ENCODE assay signal across 10 cellular contexts in the genomic region with DNA sequence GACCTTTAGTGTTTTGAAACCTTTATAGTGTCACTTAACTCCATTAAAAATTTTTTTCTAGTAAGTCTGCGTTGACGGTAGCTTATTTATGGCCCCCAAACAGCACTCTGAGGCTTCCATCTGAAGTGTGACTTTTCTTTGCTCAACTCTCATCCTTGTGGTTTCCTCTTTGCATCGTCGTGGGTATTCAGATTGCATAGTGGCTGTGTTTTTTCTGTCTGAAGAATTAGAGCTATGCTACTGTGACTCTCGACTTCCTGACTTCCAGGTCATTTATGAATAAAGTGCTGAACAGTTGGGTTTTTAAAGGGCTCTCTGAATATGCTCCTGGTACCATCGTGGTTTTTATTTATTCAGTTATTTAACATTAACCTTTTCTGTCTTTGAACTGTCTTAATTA. TPM values are rescaled to one million over a fixed set of nuclear protein-coding genes. Genes with fewer than 3 reads are reported as not detected.
DNase-seq lines count a peak whose midpoint lies in the region; ATAC-seq and TF ChIP-seq lines count a peak whose summit lies in the region.
"Had no signal": no experiment of that assay in that cellular context is flagged by ENCODE, and none has a peak within 500 bp of the region (broad histone marks: within the 10 kb centered on the region; RNA-seq: fewer than 3 reads in every experiment).

No MANE protein-coding gene starts in this region.

- H3K9me3 ChIP-seq in CD8-positive, alpha-beta memory T cell (ENCODE audit: low read length), result no peaks in the 10 kb centered on the region
- H3K9me3 ChIP-seq in endodermal cell (ENCODE audit: control insufficient read depth, low read length) (no peaks in the 10 kb centered on the region), A673 (ENCODE audit: low read depth, low read length, poor library complexity, severe bottlenecking) (no peaks in the 10 kb centered on the region)

- peak overlapping the region in 6 of 7 donors; percentile 32 to 62 (median 56) for H3K4me3 Mint-ChIP-seq in CD8-positive, alpha-beta memory T cell
- H3K4me3 Mint-ChIP-seq in endodermal cell, result no peak overlapping the region

- CTCF ChIA-PET in CD8-positive, alpha-beta memory T cell (lab: Charles Lee), result interaction anchor here (0.7 to 2.6 kb wide), 8 partner anchors 8 to 71 kb away, joined by 3 to 10 read pairs (median 4); no protein-coding TSS in a partner anchor
- CTCF ChIA-PET in A673 (lab: Charles Lee), result no interaction called here

- no peaks in the 10 kb centered on the region for H3K9me3 Mint-ChIP-seq in CD8-positive, alpha-beta memory T cell
- H3K9me3 Mint-ChIP-seq in endodermal cell, result no peaks in the 10 kb centered on the region

- no peak overlapping the region for H3K9ac ChIP-seq in endodermal cell (ENCODE audit: extremely low read depth, low read length, poor library complexity, severe bottlenecking)
- H3K9ac ChIP-seq: parathyroid adenoma had no signal

- POLR2A ChIA-PET in CD8-positive, alpha-beta memory T cell (lab: Charles Lee), result interaction anchor here (1.4 to 1.5 kb wide), 2 partner anchors 42 to 45 kb away, joined by 6 to 9 read pairs; a partner anchor contains a TSS
- POLR2A ChIA-PET in A673 (lab: Charles Lee; ENCODE audit: low non-redundant PET), result interaction anchor here (0.7 kb wide), 2 partner anchors 13 to 508 kb away, joined by 3 read pairs; no protein-coding TSS in a partner anchor

- no peaks in the 10 kb centered on the region for H3K27me3 Mint-ChIP-seq in CD8-positive, alpha-beta memory T cell
- no peaks in the 10 kb centered on the region for H3K27me3 Mint-ChIP-seq in endodermal cell (ENCODE audit: insufficient read depth)

- DNase-seq in CD8-positive, alpha-beta memory T cell, result peak in 2 of 5 donors; percentile 51 to 61
- DNase-seq in GM20000 (ENCODE audit: low spot score) (peak; percentile 42), HL-60 (ENCODE audit: low read depth in 1 of 2, low spot score in 1 of 2) (peak in 1 of 2 experiments; percentile 51), endodermal cell (no peak), A673 (ENCODE audit: low spot score) (no peak), GM19238 (ENCODE audit: insufficient read length, low spot score) (no peak), Ammon's horn (ENCODE audit: low spot score) (no peak)
- DNase-seq: NCI-H82 had no signal

- TF ChIP-seq CTCF in GM20000 (IDR thresholded peaks at IDR 0.05; ENCODE audit: extremely low read depth, missing control alignments) (no peak), HL-60 (IDR thresholded peaks at IDR 0.05; ENCODE audit: insufficient read depth, low read length) (no peak), endodermal cell (conservative IDR thresholded peaks at IDR 0.05) (no peak), A673 (conservative IDR thresholded peaks at IDR 0.05; ENCODE audit: low read depth, low read length) (no peak)

- peaks cover 32 to 44% (median 37%) of the 10 kb centered on the region in 3 donors for H3K4me1 Mint-ChIP-seq in CD8-positive, alpha-beta memory T cell
- no peaks in the 10 kb centered on the region for H3K4me1 Mint-ChIP-seq in endodermal cell

- peak overlapping the region; percentile 40 to 94 (median 86) for H3K27ac Mint-ChIP-seq in CD8-positive, alpha-beta memory T cell
- H3K27ac Mint-ChIP-seq in endodermal cell, result peak overlapping the region; percentile 24

- no TSS peak for BruUV-seq in A673 (replicated peaks; lab: Mats Ljungman, UMichigan)

- H3K36me3 Mint-ChIP-seq in CD8-positive, alpha-beta memory T cell, result peaks cover 19 to 90% (median 36%) of the 10 kb centered on the region in 3 donors
- H3K36me3 Mint-ChIP-seq in endodermal cell (ENCODE audit: low read depth), result peaks cover 88% of the 10 kb centered on the region

- peak overlapping the region; percentile 11 for H3K27ac ChIP-seq in CD8-positive, alpha-beta memory T cell (ENCODE audit: low read depth, low read length)
- H3K27ac ChIP-seq in HL-60 (replicated peaks), result peak overlapping the region; percentile 45
- H3K27ac ChIP-seq in endodermal cell (ENCODE audit: low read depth, low read length), result no peak overlapping the region
- no peak overlapping the region for H3K27ac ChIP-seq in A673 (ENCODE audit: low read depth, low read length, poor library complexity, severe bottlenecking)
- H3K27ac ChIP-seq: parathyroid adenoma had no signal

- peaks cover 46% of the 10 kb centered on the region for H3K36me3 ChIP-seq in CD8-positive, alpha-beta memory T cell (ENCODE audit: insufficient read depth, low read length)
- H3K36me3 ChIP-seq in endodermal cell (ENCODE audit: control insufficient read depth, insufficient read depth, low read length), result peaks cover 96% of the 10 kb centered on the region
- peaks cover 88% of the 10 kb centered on the region for H3K36me3 ChIP-seq in A673 (ENCODE audit: insufficient read depth, low read length, poor library complexity, severe bottlenecking)

- intact Hi-C loops in A673 (cut with micrococcal nuclease; ENCODE audit: unreplicated experiment), result no loop called here

- ATAC-seq in HG02571 (IDR thresholded peaks at IDR 0.05; ENCODE audit: unreplicated experiment), result no peak

- no peak overlapping the region for H3K4me3 ChIP-seq in CD8-positive, alpha-beta memory T cell (ENCODE audit: low read length)
- H3K4me3 ChIP-seq in HL-60 (replicated peaks; ENCODE audit: insufficient read depth, low read length) (no peak overlapping the region), endodermal cell (ENCODE audit: low read length) (no peak overlapping the region), A673 (ENCODE audit: low read depth, low read length, poor library complexity, severe bottlenecking) (no peak overlapping the region)

- H3K27me3 ChIP-seq in CD8-positive, alpha-beta memory T cell (ENCODE audit: insufficient read depth, low read length, poor library complexity, severe bottlenecking), result no peaks in the 10 kb centered on the region
- no peaks in the 10 kb centered on the region for H3K27me3 ChIP-seq in HL-60 (ENCODE audit: insufficient read depth, poor library complexity, severe bottlenecking)
- no peaks in the 10 kb centered on the region for H3K27me3 ChIP-seq in endodermal cell (ENCODE audit: control insufficient read depth, insufficient read depth, low read length, poor library complexity, severe bottlenecking)
- H3K27me3 ChIP-seq in A673 (replicated peaks; ENCODE audit: insufficient read depth, low read depth, low read length, poor library complexity), result no peaks in the 10 kb centered on the region

- 94 to 100% methylated on average over 3 to 6 of the region's 6 CpGs for WGBS in endodermal cell (ENCODE audit: insufficient coverage in 1 of 2, insufficient read length in 1 of 2), 2 experiments

- H3K4me1 ChIP-seq in CD8-positive, alpha-beta memory T cell (ENCODE audit: insufficient read depth, low read length), result peaks cover 18% of the 10 kb centered on the region
- no peaks in the 10 kb centered on the region for H3K4me1 ChIP-seq in endodermal cell (ENCODE audit: control insufficient read depth, insufficient read depth, low read length)
- no peaks in the 10 kb centered on the region for H3K4me1 ChIP-seq in A673 (ENCODE audit: insufficient read depth, low read length, poor library complexity, severe bottlenecking)
- H3K4me1 ChIP-seq: parathyroid adenoma had no signal

RNA-seq across cellular contexts. Expression of a gene that starts 44.9 kb away (rescaled TPM):
- total RNA-seq in CD8-positive, alpha-beta memory T cell, result 10 to 100 TPM; 28.4 to 29.1 TPM
- 43.7 TPM for polyA plus RNA-seq in CD8-positive, alpha-beta memory T cell
- 10 to 100 TPM; 48.5 to 50.8 TPM for total RNA-seq in endodermal cell
- 29.2 TPM for polyA plus RNA-seq in endodermal cell (2013, experiment 1 of 2)
- polyA plus RNA-seq in endodermal cell (2013, experiment 2 of 2), result 23.9 TPM
- total RNA-seq in A673 (2021), result 39.3 and 40.8 TPM in 2 replicates

Comparison
In these comparisons a context has a peak if more than half of its experiments do, and no peak if none do; other contexts are left out.
1. H3K27ac ChIP-seq: peak in CD8-positive, alpha-beta memory T cell (single experiment) and HL-60 (single experiment); none in endodermal cell (single experiment) and A673 (single experiment).